Comparison of ENCODE assay signal across 9 cellular contexts in genomic region chr6:163814494-163815364, GRCh38.
A peak's percentile ranks its signal among the peaks of the same experiment; 100 is the strongest.
DNase-seq lines count a peak whose midpoint lies in the region; ATAC-seq and TF ChIP-seq lines count a peak whose summit lies in the region.
"Had no signal": no experiment of that assay in that cellular context is flagged by ENCODE, and none has a peak within 500 bp of the region (broad histone marks: within the 10 kb centered on the region; RNA-seq: fewer than 3 reads in every experiment).

No MANE protein-coding gene starts in this region.

- no peak for TF ChIP-seq CTCF in PC-9 (conservative IDR thresholded peaks at IDR 0.05)

- POLR2A ChIA-PET in PC-9 (lab: Charles Lee; ENCODE audit: unreplicated experiment): no interaction called here

- no peak overlapping the region for H3K4me2 ChIP-seq in PC-9

- H3F3A ChIP-seq in PC-9 (ENCODE audit: insufficient read depth, low read depth): no peaks in the 10 kb centered on the region

- H3K9me2 ChIP-seq in PC-9 (ENCODE audit: insufficient read depth): no peaks in the 10 kb centered on the region

- H3K4me1 ChIP-seq in PC-9 (replicated peaks; ENCODE audit: insufficient read depth): no peaks in the 10 kb centered on the region
- H3K4me1 ChIP-seq in HAP-1: peaks cover 6% of the 10 kb centered on the region; the same call in 1 of the 2 replicates

- H3K9me3 ChIP-seq in PC-9 (ENCODE audit: insufficient read depth, low read depth): no peaks in the 10 kb centered on the region
- no peaks in the 10 kb centered on the region for H3K9me3 ChIP-seq in HAP-1

- H2AFZ ChIP-seq in PC-9: no peak overlapping the region

- CTCF ChIA-PET in PC-9 (lab: Charles Lee): no interaction called here

- no peaks in the 10 kb centered on the region for H4K20me1 ChIP-seq in PC-9 (ENCODE audit: insufficient read depth)

- BruUV-seq in PC-9 (replicated peaks; lab: Mats Ljungman, UMichigan): no TSS peak

- H3K27me3 ChIP-seq in PC-9 (ENCODE audit: insufficient read depth, low read depth): peaks cover 27% of the 10 kb centered on the region
- no peaks in the 10 kb centered on the region for H3K27me3 ChIP-seq in HAP-1 (ENCODE audit: low read depth)

- H3K4me3 ChIP-seq in PC-9 (no peak overlapping the region), HAP-1 (no peak overlapping the region)

- DNase-seq in brain pericyte (ENCODE audit: low read depth, low spot score) (peak; percentile 41), stromal cell of bone marrow (ENCODE audit: low read depth) (peak; percentile 63), PC-9 (no peak), NCI-H510A (lab: John Stamatoyannopoulos, UW) (no peak), HAP-1 (ENCODE audit: low spot score in 2 of 2) (no peak)
- DNase-seq: stimulated activated CD4-positive, alpha-beta T cell treated with anti-CD3 and anti-CD28 coated beads, Interleukin-1b, Interleukin-23, amount 100 ng/mL, for 48 hours had no signal

- H3K79me2 ChIP-seq in PC-9 (ENCODE audit: low read depth): no peaks in the 10 kb centered on the region

- in situ Hi-C loops in HAP-1 (cut with MboI; ENCODE audit: low sequenced_read_pairs): no loop called here

- peak; percentile 73 for ATAC-seq in GM18868 (IDR thresholded peaks at IDR 0.05; ENCODE audit: unreplicated experiment)
- peak; percentile 58 for ATAC-seq in HG03175 (IDR thresholded peaks at IDR 0.05; ENCODE audit: unreplicated experiment)
- ATAC-seq: activated T-helper 17 cell treated with anti-CD3 and anti-CD28 coated beads, Interleukin-2, amount 50 U/mL, for 72 hours had no signal

- intact Hi-C loops in PC-9 (cut with micrococcal nuclease; ENCODE audit: unreplicated experiment): no loop called here

- H3K36me3 ChIP-seq in PC-9 (ENCODE audit: low read depth) (no peaks in the 10 kb centered on the region), HAP-1 (replicated peaks) (no peaks in the 10 kb centered on the region)

- H3K27ac ChIP-seq in PC-9: no peak overlapping the region

Comparison
In these comparisons a context has a peak if more than half of its experiments do, and no peak if none do; other contexts are left out.
1. DNase-seq: peak in brain pericyte (single experiment) and stromal cell of bone marrow (single experiment); none in PC-9 (0 of 2), NCI-H510A (single experiment) and HAP-1 (0 of 2).